In the genomic region with DNA sequence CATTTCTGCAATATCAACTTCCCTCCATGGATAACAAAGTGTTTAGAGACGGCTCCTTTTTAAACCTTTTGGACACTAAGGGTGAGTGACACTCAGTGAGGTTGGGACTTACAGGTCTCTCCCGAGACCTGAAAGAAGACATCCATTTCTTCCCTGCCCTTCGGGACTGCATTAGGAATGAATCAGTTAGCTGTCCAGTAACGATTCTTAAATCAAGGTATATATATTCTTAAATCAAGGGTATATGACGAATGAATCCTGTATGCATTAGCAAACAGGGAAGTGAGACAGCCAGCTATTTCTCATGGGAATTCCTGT, we compare ENCODE assay signal across 1 cellular context.
A peak's percentile ranks its signal among the peaks of the same experiment; 100 is the strongest.
TF ChIP-seq lines count a peak whose summit lies in the region.

No MANE protein-coding gene starts in this region.

TF ChIP-seq in endothelial cell of umbilical vein, 7 proteins besides CTCF, POLR2A, EP300 and RAD21:
- no peak for TF ChIP-seq GATA2 (IDR thresholded peaks at IDR 0.05; ENCODE audit: insufficient read depth, insufficient read length, low read depth, low read length)
- peak; percentile 27 for TF ChIP-seq FOS (IDR thresholded peaks at IDR 0.05; ENCODE audit: borderline replicate concordance, insufficient read depth, low read length)
